ENCODE assay signal across 1 cellular context in genomic region chr4:3087398-3087797, GRCh38.
TF ChIP-seq lines count a peak whose summit lies in the region.

No MANE protein-coding gene starts in this region.

TF ChIP-seq in GM12878, 131 proteins besides CTCF, POLR2A, EP300 and RAD21:
- TF ChIP-seq POLR2AphosphoS5 (IDR thresholded peaks at IDR 0.05; ENCODE audit: low read length) (no peak), ZNF384 (IDR thresholded peaks at IDR 0.05; ENCODE audit: borderline replicate concordance, low read depth, low read length) (no peak), ZBTB11 (CRISPR knock-in tag; IDR thresholded peaks at IDR 0.05) (no peak), BACH1 (IDR thresholded peaks at IDR 0.05; ENCODE audit: borderline replicate concordance) (no peak), MYC (IDR thresholded peaks at IDR 0.05; ENCODE audit: insufficient read depth, insufficient read length, insufficient replicate concordance, low read length, severe bottlenecking) (no peak), MEF2A (IDR thresholded peaks at IDR 0.05; ENCODE audit: insufficient read depth, low read depth, low read length) (no peak), STAT1 (conservative IDR thresholded peaks at IDR 0.05) (no peak), HDAC2 (IDR thresholded peaks at IDR 0.05) (no peak), CBX3 (IDR thresholded peaks at IDR 0.05; ENCODE audit: borderline replicate concordance, low read depth) (no peak), KDM1A (IDR thresholded peaks at IDR 0.05; ENCODE audit: borderline replicate concordance) (no peak), NR2C1 (IDR thresholded peaks at IDR 0.05) (no peak), NFXL1 (IDR thresholded peaks at IDR 0.05; ENCODE audit: borderline replicate concordance) (no peak), SIX5 (IDR thresholded peaks at IDR 0.05; ENCODE audit: low read depth, low read length, severe bottlenecking) (no peak)
- TF ChIP-seq, protein P1, sequence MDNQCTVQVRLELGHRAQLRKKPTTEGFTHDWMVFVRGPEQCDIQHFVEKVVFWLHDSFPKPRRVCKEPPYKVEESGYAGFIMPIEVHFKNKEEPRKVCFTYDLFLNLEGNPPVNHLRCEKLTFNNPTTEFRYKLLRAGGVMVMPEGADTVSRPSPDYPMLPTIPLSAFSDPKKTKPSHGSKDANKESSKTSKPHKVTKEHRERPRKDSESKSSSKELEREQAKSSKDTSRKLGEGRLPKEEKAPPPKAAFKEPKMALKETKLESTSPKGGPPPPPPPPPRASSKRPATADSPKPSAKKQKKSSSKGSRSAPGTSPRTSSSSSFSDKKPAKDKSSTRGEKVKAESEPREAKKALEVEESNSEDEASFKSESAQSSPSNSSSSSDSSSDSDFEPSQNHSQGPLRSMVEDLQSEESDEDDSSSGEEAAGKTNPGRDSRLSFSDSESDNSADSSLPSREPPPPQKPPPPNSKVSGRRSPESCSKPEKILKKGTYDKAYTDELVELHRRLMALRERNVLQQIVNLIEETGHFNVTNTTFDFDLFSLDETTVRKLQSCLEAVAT (IDR thresholded peaks at IDR 0.05), result no peak
- TF ChIP-seq, protein P2, sequence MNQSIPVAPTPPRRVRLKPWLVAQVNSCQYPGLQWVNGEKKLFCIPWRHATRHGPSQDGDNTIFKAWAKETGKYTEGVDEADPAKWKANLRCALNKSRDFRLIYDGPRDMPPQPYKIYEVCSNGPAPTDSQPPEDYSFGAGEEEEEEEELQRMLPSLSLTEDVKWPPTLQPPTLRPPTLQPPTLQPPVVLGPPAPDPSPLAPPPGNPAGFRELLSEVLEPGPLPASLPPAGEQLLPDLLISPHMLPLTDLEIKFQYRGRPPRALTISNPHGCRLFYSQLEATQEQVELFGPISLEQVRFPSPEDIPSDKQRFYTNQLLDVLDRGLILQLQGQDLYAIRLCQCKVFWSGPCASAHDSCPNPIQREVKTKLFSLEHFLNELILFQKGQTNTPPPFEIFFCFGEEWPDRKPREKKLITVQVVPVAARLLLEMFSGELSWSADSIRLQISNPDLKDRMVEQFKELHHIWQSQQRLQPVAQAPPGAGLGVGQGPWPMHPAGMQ (IDR thresholded peaks at IDR 0.05; ENCODE audit: borderline replicate concordance), result no peak
- TF ChIP-seq, protein P3, sequence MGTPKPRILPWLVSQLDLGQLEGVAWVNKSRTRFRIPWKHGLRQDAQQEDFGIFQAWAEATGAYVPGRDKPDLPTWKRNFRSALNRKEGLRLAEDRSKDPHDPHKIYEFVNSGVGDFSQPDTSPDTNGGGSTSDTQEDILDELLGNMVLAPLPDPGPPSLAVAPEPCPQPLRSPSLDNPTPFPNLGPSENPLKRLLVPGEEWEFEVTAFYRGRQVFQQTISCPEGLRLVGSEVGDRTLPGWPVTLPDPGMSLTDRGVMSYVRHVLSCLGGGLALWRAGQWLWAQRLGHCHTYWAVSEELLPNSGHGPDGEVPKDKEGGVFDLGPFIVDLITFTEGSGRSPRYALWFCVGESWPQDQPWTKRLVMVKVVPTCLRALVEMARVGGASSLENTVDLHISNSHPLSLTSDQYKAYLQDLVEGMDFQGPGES (IDR thresholded peaks at IDR 0.05), result no peak
- TF ChIP-seq, protein P4, sequence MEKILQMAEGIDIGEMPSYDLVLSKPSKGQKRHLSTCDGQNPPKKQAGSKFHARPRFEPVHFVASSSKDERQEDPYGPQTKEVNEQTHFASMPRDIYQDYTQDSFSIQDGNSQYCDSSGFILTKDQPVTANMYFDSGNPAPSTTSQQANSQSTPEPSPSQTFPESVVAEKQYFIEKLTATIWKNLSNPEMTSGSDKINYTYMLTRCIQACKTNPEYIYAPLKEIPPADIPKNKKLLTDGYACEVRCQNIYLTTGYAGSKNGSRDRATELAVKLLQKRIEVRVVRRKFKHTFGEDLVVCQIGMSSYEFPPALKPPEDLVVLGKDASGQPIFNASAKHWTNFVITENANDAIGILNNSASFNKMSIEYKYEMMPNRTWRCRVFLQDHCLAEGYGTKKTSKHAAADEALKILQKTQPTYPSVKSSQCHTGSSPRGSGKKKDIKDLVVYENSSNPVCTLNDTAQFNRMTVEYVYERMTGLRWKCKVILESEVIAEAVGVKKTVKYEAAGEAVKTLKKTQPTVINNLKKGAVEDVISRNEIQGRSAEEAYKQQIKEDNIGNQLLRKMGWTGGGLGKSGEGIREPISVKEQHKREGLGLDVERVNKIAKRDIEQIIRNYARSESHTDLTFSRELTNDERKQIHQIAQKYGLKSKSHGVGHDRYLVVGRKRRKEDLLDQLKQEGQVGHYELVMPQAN (conservative IDR thresholded peaks at IDR 0.05), result no peak
- TF ChIP-seq, protein P5, sequence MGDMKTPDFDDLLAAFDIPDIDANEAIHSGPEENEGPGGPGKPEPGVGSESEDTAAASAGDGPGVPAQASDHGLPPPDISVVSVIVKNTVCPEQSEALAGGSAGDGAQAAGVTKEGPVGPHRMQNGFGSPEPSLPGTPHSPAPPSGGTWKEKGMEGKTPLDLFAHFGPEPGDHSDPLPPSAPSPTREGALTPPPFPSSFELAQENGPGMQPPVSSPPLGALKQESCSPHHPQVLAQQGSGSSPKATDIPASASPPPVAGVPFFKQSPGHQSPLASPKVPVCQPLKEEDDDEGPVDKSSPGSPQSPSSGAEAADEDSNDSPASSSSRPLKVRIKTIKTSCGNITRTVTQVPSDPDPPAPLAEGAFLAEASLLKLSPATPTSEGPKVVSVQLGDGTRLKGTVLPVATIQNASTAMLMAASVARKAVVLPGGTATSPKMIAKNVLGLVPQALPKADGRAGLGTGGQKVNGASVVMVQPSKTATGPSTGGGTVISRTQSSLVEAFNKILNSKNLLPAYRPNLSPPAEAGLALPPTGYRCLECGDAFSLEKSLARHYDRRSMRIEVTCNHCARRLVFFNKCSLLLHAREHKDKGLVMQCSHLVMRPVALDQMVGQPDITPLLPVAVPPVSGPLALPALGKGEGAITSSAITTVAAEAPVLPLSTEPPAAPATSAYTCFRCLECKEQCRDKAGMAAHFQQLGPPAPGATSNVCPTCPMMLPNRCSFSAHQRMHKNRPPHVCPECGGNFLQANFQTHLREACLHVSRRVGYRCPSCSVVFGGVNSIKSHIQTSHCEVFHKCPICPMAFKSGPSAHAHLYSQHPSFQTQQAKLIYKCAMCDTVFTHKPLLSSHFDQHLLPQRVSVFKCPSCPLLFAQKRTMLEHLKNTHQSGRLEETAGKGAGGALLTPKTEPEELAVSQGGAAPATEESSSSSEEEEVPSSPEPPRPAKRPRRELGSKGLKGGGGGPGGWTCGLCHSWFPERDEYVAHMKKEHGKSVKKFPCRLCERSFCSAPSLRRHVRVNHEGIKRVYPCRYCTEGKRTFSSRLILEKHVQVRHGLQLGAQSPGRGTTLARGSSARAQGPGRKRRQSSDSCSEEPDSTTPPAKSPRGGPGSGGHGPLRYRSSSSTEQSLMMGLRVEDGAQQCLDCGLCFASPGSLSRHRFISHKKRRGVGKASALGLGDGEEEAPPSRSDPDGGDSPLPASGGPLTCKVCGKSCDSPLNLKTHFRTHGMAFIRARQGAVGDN (IDR thresholded peaks at IDR 0.05), result no peak
